In genomic region chr5:172860520-172861443, GRCh38 we compare ENCODE assay signal across 8 cellular contexts. TPM values are rescaled to one million over a fixed set of nuclear protein-coding genes. Genes with fewer than 3 reads are reported as not detected.
DNase-seq lines count a peak whose midpoint lies in the region; ATAC-seq and TF ChIP-seq lines count a peak whose summit lies in the region.

No MANE protein-coding gene starts in this region.

- WGBS in aorta, 2 donors = 2 to 6% methylated on average over 24 of the region's 24 CpGs

- H3K4me1 Mint-ChIP-seq in activated CD8-positive, alpha-beta T cell treated with anti-CD3 and anti-CD28 coated beads for 36 hours (ENCODE audit: low read depth) = peaks cover 37% of the 10 kb centered on the region
- peaks cover 11% of the 10 kb centered on the region for H3K4me1 Mint-ChIP-seq in activated CD8-positive, alpha-beta T cell treated with anti-CD3 and anti-CD28 coated beads, Interleukin-2, amount 10 ng/mL, durations not matched to agents 7 days and 5 days (ENCODE audit: low read depth)
- peaks cover 54 to 73% (median 70%) of the 10 kb centered on the region in 3 donors for H3K4me1 Mint-ChIP-seq in naive B cell
- H3K4me1 Mint-ChIP-seq in endothelial cell (ENCODE audit: unreplicated experiment) = peaks cover 17% of the 10 kb centered on the region

- no peak overlapping the region for H3K4me3 Mint-ChIP-seq in activated CD8-positive, alpha-beta T cell treated with anti-CD3 and anti-CD28 coated beads for 36 hours
- no peak overlapping the region for H3K4me3 Mint-ChIP-seq in activated CD8-positive, alpha-beta T cell treated with anti-CD3 and anti-CD28 coated beads, Interleukin-2, amount 10 ng/mL, durations not matched to agents 7 days and 5 days
- peak overlapping the region in 3 of 8 donors; percentile 7 to 52 (median 11) for H3K4me3 Mint-ChIP-seq in naive B cell
- H3K4me3 Mint-ChIP-seq in endothelial cell (ENCODE audit: unreplicated experiment) = no peak overlapping the region

- H3K4me3 ChIP-seq in fibroblast of mammary gland (ENCODE audit: control insufficient read depth, low read depth, low read length) (no peak overlapping the region), aorta (ENCODE audit: low read length in 2 of 2) (no peak overlapping the region)

- CTCF ChIA-PET in activated CD8-positive, alpha-beta T cell treated with anti-CD3 and anti-CD28 coated beads for 36 hours (lab: Charles Lee) = interaction anchor here (1.1 to 1.9 kb wide), 3 partner anchors 21 to 146 kb away, joined by 3 to 5 read pairs (median 3); no protein-coding TSS in a partner anchor
- CTCF ChIA-PET in activated CD8-positive, alpha-beta T cell treated with anti-CD3 and anti-CD28 coated beads, Interleukin-2, amount 10 ng/mL, durations not matched to agents 7 days and 5 days (lab: Charles Lee) = no interaction called here

- TF ChIP-seq CTCF in activated CD8-positive, alpha-beta T cell treated with anti-CD3 and anti-CD28 coated beads for 36 hours (IDR thresholded peaks at IDR 0.05) = no peak
- TF ChIP-seq CTCF in fibroblast of mammary gland (conservative IDR thresholded peaks at IDR 0.05; ENCODE audit: control insufficient read depth, insufficient read depth, low read depth, low read length) = no peak
- no peak for TF ChIP-seq CTCF in endothelial cell (IDR thresholded peaks at IDR 0.05; ENCODE audit: unreplicated experiment)

- H3K27ac Mint-ChIP-seq in activated CD8-positive, alpha-beta T cell treated with anti-CD3 and anti-CD28 coated beads for 36 hours = peak overlapping the region; percentile 23
- no peak overlapping the region for H3K27ac Mint-ChIP-seq in activated CD8-positive, alpha-beta T cell treated with anti-CD3 and anti-CD28 coated beads, Interleukin-2, amount 10 ng/mL, durations not matched to agents 7 days and 5 days
- H3K27ac Mint-ChIP-seq in naive B cell = peak overlapping the region in 5 of 6 donors; percentile 69 to 96 (median 90)
- no peak overlapping the region for H3K27ac Mint-ChIP-seq in endothelial cell (ENCODE audit: unreplicated experiment)

- POLR2A ChIA-PET in activated CD8-positive, alpha-beta T cell treated with anti-CD3 and anti-CD28 coated beads for 36 hours (lab: Charles Lee) = interaction anchor here (1.0 kb wide), 1 partner anchor 11 kb away, joined by 3 read pairs; no protein-coding TSS in a partner anchor
- POLR2A ChIA-PET in activated CD8-positive, alpha-beta T cell treated with anti-CD3 and anti-CD28 coated beads, Interleukin-2, amount 10 ng/mL, durations not matched to agents 7 days and 5 days (lab: Charles Lee) = no interaction called here

- no peaks in the 10 kb centered on the region for H3K27me3 ChIP-seq in aorta (ENCODE audit: control insufficient read depth in 1 of 2, insufficient read depth in 2 of 2, low read length in 1 of 2)

- no peaks in the 10 kb centered on the region for H3K9me3 ChIP-seq in aorta (ENCODE audit: control insufficient read depth, low read length)

- no peaks in the 10 kb centered on the region for H3K36me3 Mint-ChIP-seq in activated CD8-positive, alpha-beta T cell treated with anti-CD3 and anti-CD28 coated beads for 36 hours (ENCODE audit: low read depth)
- no peaks in the 10 kb centered on the region for H3K36me3 Mint-ChIP-seq in activated CD8-positive, alpha-beta T cell treated with anti-CD3 and anti-CD28 coated beads, Interleukin-2, amount 10 ng/mL, durations not matched to agents 7 days and 5 days (ENCODE audit: low read depth)
- H3K36me3 Mint-ChIP-seq in naive B cell = peaks cover 0 to 18% of the 10 kb centered on the region in 2 donors
- H3K36me3 Mint-ChIP-seq in endothelial cell (ENCODE audit: low read depth, unreplicated experiment) = peaks cover 7% of the 10 kb centered on the region

- ATAC-seq in activated CD8-positive, alpha-beta T cell treated with anti-CD3 and anti-CD28 coated beads for 36 hours = no peak
- ATAC-seq in activated CD8-positive, alpha-beta T cell treated with anti-CD3 and anti-CD28 coated beads, Interleukin-2, amount 10 ng/mL, durations not matched to agents 7 days and 5 days = no peak
- no peak for ATAC-seq in naive B cell (ENCODE audit: low read depth in 2 of 2)
- peak; percentile 95 for ATAC-seq in aorta (ENCODE audit: low FRiP score)

- peak overlapping the region; percentile 79 to 99 for H3K27ac ChIP-seq in aorta (ENCODE audit: low read depth in 1 of 2, low read length in 2 of 2)

- DNase-seq in activated CD8-positive, alpha-beta T cell treated with anti-CD3 and anti-CD28 coated beads for 36 hours = no peak
- DNase-seq in activated CD8-positive, alpha-beta T cell treated with anti-CD3 and anti-CD28 coated beads, Interleukin-2, amount 10 ng/mL, durations not matched to agents 7 days and 5 days = no peak
- DNase-seq in fibroblast of mammary gland (ENCODE audit: low read depth) = peak; percentile 92
- no peak for DNase-seq in naive B cell
- DNase-seq in aorta = peak; percentile 93 to 95
- DNase-seq in cortex of kidney (lab: John Stamatoyannopoulos, UW) = no peak
- DNase-seq in T1000 (lab: John Stamatoyannopoulos, UW) = no peak
- no peak for DNase-seq in endothelial cell (ENCODE audit: low spot score)

- H3K9me3 Mint-ChIP-seq in activated CD8-positive, alpha-beta T cell treated with anti-CD3 and anti-CD28 coated beads for 36 hours = no peaks in the 10 kb centered on the region
- no peaks in the 10 kb centered on the region for H3K9me3 Mint-ChIP-seq in activated CD8-positive, alpha-beta T cell treated with anti-CD3 and anti-CD28 coated beads, Interleukin-2, amount 10 ng/mL, durations not matched to agents 7 days and 5 days (ENCODE audit: insufficient read depth)
- H3K9me3 Mint-ChIP-seq in naive B cell = no peaks in the 10 kb centered on the region
- no peaks in the 10 kb centered on the region for H3K9me3 Mint-ChIP-seq in endothelial cell (ENCODE audit: unreplicated experiment)

- H3K4me1 ChIP-seq in aorta (ENCODE audit: control insufficient read depth in 1 of 2, insufficient read depth in 2 of 2, low read length in 2 of 2) = peaks cover 0 to 8% of the 10 kb centered on the region in 2 donors

- intact Hi-C loops in activated CD8-positive, alpha-beta T cell treated with anti-CD3 and anti-CD28 coated beads for 36 hours (cut with micrococcal nuclease) = no loop called here
- intact Hi-C loops in aorta (cut with DNase I) = loop anchor here in 1 of 2 donors (2.0 kb wide), 1 partner anchor 88 kb away; no protein-coding TSS in a partner anchor

- no peaks in the 10 kb centered on the region for H3K36me3 ChIP-seq in aorta (ENCODE audit: control insufficient read depth in 1 of 2, insufficient read depth in 2 of 2, low read length in 1 of 2)

- no peaks in the 10 kb centered on the region for H3K27me3 Mint-ChIP-seq in activated CD8-positive, alpha-beta T cell treated with anti-CD3 and anti-CD28 coated beads for 36 hours
- H3K27me3 Mint-ChIP-seq in activated CD8-positive, alpha-beta T cell treated with anti-CD3 and anti-CD28 coated beads, Interleukin-2, amount 10 ng/mL, durations not matched to agents 7 days and 5 days (ENCODE audit: low read depth) = no peaks in the 10 kb centered on the region
- H3K27me3 Mint-ChIP-seq in naive B cell (no peaks in the 10 kb centered on the region), endothelial cell (ENCODE audit: unreplicated experiment) (peaks cover 10% of the 10 kb centered on the region)

RNA-seq across cellular contexts. Expression of gene ERGIC1, which starts 26.7 kb away (rescaled TPM):
- 10 to 100 TPM; 56.1 to 57.0 TPM for total RNA-seq in activated CD8-positive, alpha-beta T cell treated with anti-CD3 and anti-CD28 coated beads for 36 hours
- 10 to 100 TPM; 50.4 to 52.7 TPM for total RNA-seq in activated CD8-positive, alpha-beta T cell treated with anti-CD3 and anti-CD28 coated beads, Interleukin-2, amount 10 ng/mL, durations not matched to agents 7 days and 5 days
- polyA plus RNA-seq in naive B cell (ENCODE audit: low read depth in 6 of 6) = 10 to 100 TPM; 53.2 to 86.1 (median 64.4) TPM
- 100 to 1,000 TPM; 135 to 170 TPM for total RNA-seq in aorta
- polyA plus RNA-seq in aorta = 100 to 1,000 TPM; 122 to 125 TPM
- 67.1 TPM for total RNA-seq in endothelial cell (ENCODE audit: unreplicated experiment)

Comparison
In these comparisons a context has a peak if more than half of its experiments do, and no peak if none do; other contexts are left out.
1. H3K27ac Mint-ChIP-seq: peak in activated CD8-positive, alpha-beta T cell treated with anti-CD3 and anti-CD28 coated beads for 36 hours (single experiment) and naive B cell (5 of 6); none in activated CD8-positive, alpha-beta T cell treated with anti-CD3 and anti-CD28 coated beads, Interleukin-2, amount 10 ng/mL, durations not matched to agents 7 days and 5 days (single experiment) and endothelial cell (single experiment).
2. DNase-seq: peak in fibroblast of mammary gland (single experiment) and aorta (2 of 2); none in activated CD8-positive, alpha-beta T cell treated with anti-CD3 and anti-CD28 coated beads for 36 hours (single experiment), activated CD8-positive, alpha-beta T cell treated with anti-CD3 and anti-CD28 coated beads, Interleukin-2, amount 10 ng/mL, durations not matched to agents 7 days and 5 days (single experiment), naive B cell (single experiment), cortex of kidney (single experiment), T1000 (single experiment) and endothelial cell (single experiment).